Comparison of ENCODE assay signal across 27 cellular contexts in genomic region chr3:139286241-139286640, GRCh38.
"Had no signal": no experiment of that assay in that cellular context is flagged by ENCODE, and none has a peak within 500 bp of the region (broad histone marks: within the 10 kb centered on the region; RNA-seq: fewer than 3 reads in every experiment).

No MANE protein-coding gene starts in this region.

- FAIRE-seq: endometrium, frontal cortex had no signal

- H3K36me3 ChIP-seq: lower lobe of right lung, ovary, right lobe of liver, tibial nerve, upper lobe of left lung, uterus had no signal

- H3K27ac ChIP-seq: lower lobe of right lung, ovary, right lobe of liver, testis, tibial nerve, upper lobe of left lung had no signal

- H3K4me2 ChIP-seq: smooth muscle cell had no signal

- H3K9me3 ChIP-seq: lower lobe of right lung, ovary, right lobe of liver, testis, tibial nerve, upper lobe of left lung, uterus had no signal

- H3K4me1 ChIP-seq: lower lobe of right lung, right lobe of liver, testis, tibial nerve, upper lobe of left lung had no signal

- H3K27ac Mint-ChIP-seq: effector memory CD8-positive, alpha-beta T cell; immature natural killer cell; natural killer cell; progenitor cell of endocrine pancreas had no signal

- ATAC-seq: effector memory CD8-positive, alpha-beta T cell; left colon; natural killer cell; right lobe of liver had no signal

- H3K36me3 Mint-ChIP-seq: immature natural killer cell, natural killer cell had no signal

- H3K4me3 Mint-ChIP-seq: effector memory CD8-positive, alpha-beta T cell; immature natural killer cell; natural killer cell had no signal

- H3K27me3 ChIP-seq: ovary, right lobe of liver, testis, tibial nerve, upper lobe of left lung, uterus had no signal

- H3K4me1 Mint-ChIP-seq: immature natural killer cell, natural killer cell had no signal

- DNase-seq: cortex of kidney; effector memory CD8-positive, alpha-beta T cell; erythroblast; hypothalamus; immature natural killer cell; islet precursor cell; kidney glomerular epithelial cell; left colon; lower lobe of right lung; natural killer cell; occipital lobe; stimulated activated CD4-positive, alpha-beta T cell treated with anti-CD3 and anti-CD28 coated beads, Interleukin-12 subunit alpha, Interleukin-12 subunit beta, amount 100 ng/mL, for 4 hours; stimulated activated CD4-positive, alpha-beta T cell treated with anti-CD3 and anti-CD28 coated beads, Interleukin-1b, Interleukin-23, amount 100 ng/mL, for 48 hours; stimulated activated CD4-positive, alpha-beta T cell treated with anti-CD3 and anti-CD28 coated beads, Interleukin-4, amount 100 ng/mL, for 1 hour; stimulated activated CD8-positive, alpha-beta memory T cell treated with anti-CD3 and anti-CD28 coated beads, Interleukin-4, amount 100 ng/mL, for 48 hours; stimulated activated naive CD4-positive, alpha-beta T cell; substantia nigra; testis; uterus had no signal

- H3K9me3 Mint-ChIP-seq: effector memory CD8-positive, alpha-beta T cell; immature natural killer cell; natural killer cell had no signal

- H3K4me3 ChIP-seq: lower lobe of right lung, ovary, right lobe of liver, smooth muscle cell, testis, tibial nerve, upper lobe of left lung, uterus had no signal
